In the genomic region with DNA sequence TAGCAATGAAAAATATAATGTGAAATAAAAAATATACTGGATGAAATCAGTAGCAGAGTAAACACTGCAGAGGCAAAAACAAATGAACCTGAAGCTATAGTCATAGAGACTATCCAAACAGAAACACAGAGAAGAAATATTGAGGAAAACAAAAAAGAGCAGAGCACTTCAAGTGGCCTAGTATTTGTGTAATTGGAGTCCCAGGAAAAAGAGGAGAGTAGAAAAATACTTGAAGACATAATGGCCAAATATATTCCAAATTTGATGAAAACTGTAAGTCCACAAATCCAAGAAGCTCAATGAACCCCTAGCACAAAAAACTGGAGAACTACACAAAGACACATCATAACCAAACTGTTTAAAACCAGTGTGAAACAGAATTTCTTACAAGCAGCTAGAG, we compare ENCODE assay signal across 14 cellular contexts. TPM values are rescaled to one million over a fixed set of nuclear protein-coding genes. Genes with fewer than 3 reads are reported as not detected.
DNase-seq lines count a peak whose midpoint lies in the region; FAIRE-seq and TF ChIP-seq lines count a peak whose summit lies in the region.
"Had no signal": no experiment of that assay in that cellular context is flagged by ENCODE, and none has a peak within 500 bp of the region (broad histone marks: within the 10 kb centered on the region; RNA-seq: fewer than 3 reads in every experiment).

No MANE protein-coding gene starts in this region.

- DNase-seq in NCI-H510A treated with DMSO at 0.1 percent for 48 hours (lab: John Stamatoyannopoulos, UW) (peak; percentile 37), NCI-H510A (lab: John Stamatoyannopoulos, UW) (no peak), NCI-H2029 treated with DMSO at 0.1 percent for 48 hours (lab: John Stamatoyannopoulos, UW) (peak; percentile 84), astrocyte (ENCODE audit: low read depth) (no peak), UCSD-AML1 (lab: John Stamatoyannopoulos, UW; ENCODE audit: unreplicated experiment) (no peak)
- DNase-seq in activated CD4-positive, alpha-beta T cell treated with anti-CD3 and anti-CD28 coated beads, Interleukin-2, amount 10 ng/mL, durations not matched to agents 7 days and 5 days, result no peak
- DNase-seq: Calu3; CD8-positive, alpha-beta T cell; DMS79 treated with DMSO at 0.1 percent for 48 hours; GF-D8; GOT3; H7 had no signal

- no peaks in the 10 kb centered on the region for H4K20me1 ChIP-seq in astrocyte (ENCODE audit: insufficient read depth, low read length)
- H4K20me1 ChIP-seq: BLaER1 treated with 17β-estradiol and CSF1 and Interleukin-3, amounts not matched to agents 10 nM and 100 nM had no signal

- H3K79me2 ChIP-seq in astrocyte (ENCODE audit: insufficient read depth, low read length), result no peaks in the 10 kb centered on the region

- POLR2A ChIA-PET in activated CD4-positive, alpha-beta T cell treated with anti-CD3 and anti-CD28 coated beads, Interleukin-2, amount 10 ng/mL, durations not matched to agents 7 days and 5 days (lab: Charles Lee), result no interaction called here

- CTCF ChIA-PET in activated CD4-positive, alpha-beta T cell treated with anti-CD3 and anti-CD28 coated beads, Interleukin-2, amount 10 ng/mL, durations not matched to agents 7 days and 5 days (lab: Charles Lee), result interaction anchor here (1.2 kb wide), 1 partner anchor 10 kb away, joined by 3 read pairs; no protein-coding TSS in a partner anchor

- no peak for TF ChIP-seq CTCF in astrocyte (IDR thresholded peaks at IDR 0.05; ENCODE audit: insufficient read depth, low read depth, low read length)

- no peak for FAIRE-seq in astrocyte (lab: Jason Lieb, UNC)

- H3K27ac Mint-ChIP-seq in astrocyte (ENCODE audit: unreplicated experiment), result no peak overlapping the region
- no peak overlapping the region for H3K27ac Mint-ChIP-seq in activated CD4-positive, alpha-beta T cell treated with anti-CD3 and anti-CD28 coated beads, Interleukin-2, amount 10 ng/mL, durations not matched to agents 7 days and 5 days
- H3K27ac Mint-ChIP-seq: B cell; CD8-positive, alpha-beta T cell had no signal

- H3K36me3 Mint-ChIP-seq in astrocyte (ENCODE audit: low read depth, unreplicated experiment), result no peaks in the 10 kb centered on the region
- peaks cover 4% of the 10 kb centered on the region for H3K36me3 Mint-ChIP-seq in activated CD4-positive, alpha-beta T cell treated with anti-CD3 and anti-CD28 coated beads, Interleukin-2, amount 10 ng/mL, durations not matched to agents 7 days and 5 days (ENCODE audit: low read depth)

- no peaks in the 10 kb centered on the region for H3K36me3 ChIP-seq in astrocyte (ENCODE audit: insufficient read depth, low read length)
- H3K36me3 ChIP-seq: BLaER1 treated with 17β-estradiol and CSF1 and Interleukin-3, amounts not matched to agents 10 nM and 100 nM had no signal

- peak overlapping the region; percentile 31 for H3K4me3 Mint-ChIP-seq in astrocyte (ENCODE audit: unreplicated experiment)
- H3K4me3 Mint-ChIP-seq in activated CD4-positive, alpha-beta T cell treated with anti-CD3 and anti-CD28 coated beads, Interleukin-2, amount 10 ng/mL, durations not matched to agents 7 days and 5 days, result no peak overlapping the region
- H3K4me3 Mint-ChIP-seq: B cell; CD8-positive, alpha-beta T cell had no signal

- H3K4me3 ChIP-seq in astrocyte (ENCODE audit: insufficient read depth, low read depth, low read length), result no peak overlapping the region
- H3K4me3 ChIP-seq: BLaER1 treated with 17β-estradiol and CSF1 and Interleukin-3, amounts not matched to agents 10 nM and 100 nM had no signal

- H3K9me3 Mint-ChIP-seq in astrocyte (ENCODE audit: unreplicated experiment), result peaks cover 6% of the 10 kb centered on the region
- H3K9me3 Mint-ChIP-seq in activated CD4-positive, alpha-beta T cell treated with anti-CD3 and anti-CD28 coated beads, Interleukin-2, amount 10 ng/mL, durations not matched to agents 7 days and 5 days, result peaks cover 4% of the 10 kb centered on the region

- H3K4me1 ChIP-seq in astrocyte (ENCODE audit: insufficient read depth, low read length), result peaks cover 21% of the 10 kb centered on the region

- no peak overlapping the region for H3K9ac ChIP-seq in astrocyte (ENCODE audit: low read length)
- H3K9ac ChIP-seq: BLaER1 treated with 17β-estradiol and CSF1 and Interleukin-3, amounts not matched to agents 10 nM and 100 nM had no signal

- peaks cover 19% of the 10 kb centered on the region for H3K4me1 Mint-ChIP-seq in astrocyte (ENCODE audit: low read depth, unreplicated experiment)
- peaks cover 8% of the 10 kb centered on the region for H3K4me1 Mint-ChIP-seq in activated CD4-positive, alpha-beta T cell treated with anti-CD3 and anti-CD28 coated beads, Interleukin-2, amount 10 ng/mL, durations not matched to agents 7 days and 5 days
- H3K4me1 Mint-ChIP-seq: B cell had no signal

- no peaks in the 10 kb centered on the region for H3K27me3 ChIP-seq in astrocyte (ENCODE audit: insufficient read depth, low read length)
- H3K27me3 ChIP-seq: BLaER1 treated with 17β-estradiol and CSF1 and Interleukin-3, amounts not matched to agents 10 nM and 100 nM had no signal

- no peak overlapping the region for H2AFZ ChIP-seq in astrocyte (ENCODE audit: low read depth, low read length)

- H3K27me3 Mint-ChIP-seq in astrocyte (ENCODE audit: low read depth, unreplicated experiment), result peaks cover 2% of the 10 kb centered on the region
- peaks cover 7% of the 10 kb centered on the region for H3K27me3 Mint-ChIP-seq in activated CD4-positive, alpha-beta T cell treated with anti-CD3 and anti-CD28 coated beads, Interleukin-2, amount 10 ng/mL, durations not matched to agents 7 days and 5 days
- H3K27me3 Mint-ChIP-seq: B cell had no signal

- H3K9me3 ChIP-seq in astrocyte (ENCODE audit: insufficient read depth, low read depth, low read length), result no peaks in the 10 kb centered on the region

- H3K27ac ChIP-seq in astrocyte (ENCODE audit: low read depth, low read length), result no peak overlapping the region
- H3K27ac ChIP-seq: BLaER1 treated with 17β-estradiol and CSF1 and Interleukin-3, amounts not matched to agents 10 nM and 100 nM had no signal

- H3K4me2 ChIP-seq in astrocyte (ENCODE audit: low read length), result no peak overlapping the region
- H3K4me2 ChIP-seq: BLaER1 treated with 17β-estradiol and CSF1 and Interleukin-3, amounts not matched to agents 10 nM and 100 nM had no signal

RNA-seq across cellular contexts. Expression of a gene that starts 37.2 kb away (rescaled TPM):
- total RNA-seq in astrocyte, result 87.1 and 91.9 TPM in 2 replicates
- 100 to 1,000 TPM; 144 to 156 TPM for total RNA-seq in activated CD4-positive, alpha-beta T cell treated with anti-CD3 and anti-CD28 coated beads, Interleukin-2, amount 10 ng/mL, durations not matched to agents 7 days and 5 days

RNA-seq across cellular contexts. Expression of a gene that starts 57.7 kb away (rescaled TPM):
- 3.2 and 3.4 TPM in 2 replicates for total RNA-seq in astrocyte
- total RNA-seq in activated CD4-positive, alpha-beta T cell treated with anti-CD3 and anti-CD28 coated beads, Interleukin-2, amount 10 ng/mL, durations not matched to agents 7 days and 5 days, result 10 to 100 TPM; 15.9 to 19.1 TPM

Comparison
In these comparisons a context has a peak if more than half of its experiments do, and no peak if none do; other contexts are left out.
1. DNase-seq: peak in NCI-H510A treated with DMSO at 0.1 percent for 48 hours (single experiment) and NCI-H2029 treated with DMSO at 0.1 percent for 48 hours (single experiment); none in NCI-H510A (single experiment), astrocyte (single experiment), UCSD-AML1 (single experiment) and activated CD4-positive, alpha-beta T cell treated with anti-CD3 and anti-CD28 coated beads, Interleukin-2, amount 10 ng/mL, durations not matched to agents 7 days and 5 days (single experiment).